In the genomic region with DNA sequence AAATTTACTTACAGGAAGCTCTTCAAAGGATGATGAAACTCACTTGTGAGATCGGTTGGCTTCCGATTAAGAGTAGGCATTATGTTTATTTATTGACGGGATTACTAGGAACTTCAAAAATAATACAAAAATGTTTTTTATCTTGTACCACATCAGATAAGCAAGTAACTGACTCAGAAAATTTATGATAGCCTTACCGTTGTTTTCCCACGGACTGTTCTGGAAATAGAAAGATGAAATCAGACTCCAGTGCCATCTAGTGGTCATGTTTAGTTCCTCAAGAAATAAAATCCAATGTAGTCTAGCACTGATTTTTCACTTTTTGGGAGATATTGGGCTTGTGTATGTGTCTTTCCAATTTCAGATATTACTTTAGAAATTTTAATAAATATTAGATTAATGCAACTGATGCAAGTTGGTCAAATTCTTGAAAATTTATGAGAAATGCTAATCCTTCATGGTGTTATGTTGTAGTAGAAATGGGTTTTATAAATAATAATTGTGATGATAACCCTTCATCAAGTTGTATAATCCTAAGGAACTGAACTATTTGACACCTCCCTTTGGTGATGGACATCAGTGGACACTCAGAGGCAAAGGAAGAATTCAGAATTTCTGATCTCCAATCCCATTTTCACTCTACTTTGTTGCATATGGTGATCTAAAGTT, we compare ENCODE assay signal across 8 cellular contexts.
DNase-seq lines count a peak whose midpoint lies in the region; ATAC-seq and TF ChIP-seq lines count a peak whose summit lies in the region.

No MANE protein-coding gene starts in this region.

- no peak overlapping the region for H4K5ac ChIP-seq in mesendoderm (ENCODE audit: low read length)

- no peak overlapping the region for H2BK15ac ChIP-seq in mesendoderm (replicated peaks; ENCODE audit: low read depth)

- no peaks in the 10 kb centered on the region for H3K79me2 ChIP-seq in mesendoderm (ENCODE audit: control insufficient read depth, insufficient read depth, low read length)

- no peak overlapping the region for H3K4me2 ChIP-seq in mesendoderm (ENCODE audit: low read length)

- H2AK5ac ChIP-seq in mesendoderm (ENCODE audit: low read length), result no peak overlapping the region

- no peaks in the 10 kb centered on the region for H3K4me1 ChIP-seq in mesendoderm (ENCODE audit: control insufficient read depth, low read depth, low read length)

- no peak overlapping the region for H2BK120ac ChIP-seq in mesendoderm (ENCODE audit: low read depth, low read length)

- peak; percentile 1 for DNase-seq in DMS153 (lab: John Stamatoyannopoulos, UW)
- peak; percentile 74 for DNase-seq in HT-29 (ENCODE audit: low spot score)
- DNase-seq in RKO (ENCODE audit: low spot score), result peak; percentile 73
- DNase-seq in dorsolateral prefrontal cortex, result no peak
- peak; percentile 43 for DNase-seq in mesendoderm
- no peak for DNase-seq in GM19238 (ENCODE audit: insufficient read length, low spot score)
- DNase-seq in epidermal melanocyte (ENCODE audit: insufficient read length, low spot score), result no peak

- no CpG with 5 or more reads among the region's 5 CpGs for WGBS in mesendoderm (ENCODE audit: extremely low coverage, insufficient coverage, low lambda C conversion rate)

- no peak overlapping the region for H3K4me3 ChIP-seq in dorsolateral prefrontal cortex
- H3K4me3 ChIP-seq in mesendoderm (ENCODE audit: low read length), result no peak overlapping the region

- no peak for ATAC-seq in HG02571 (IDR thresholded peaks at IDR 0.05; ENCODE audit: unreplicated experiment)

- H2BK5ac ChIP-seq in mesendoderm (ENCODE audit: low read length), result no peak overlapping the region

- TF ChIP-seq CTCF in dorsolateral prefrontal cortex (IDR thresholded peaks at IDR 0.05 in 54 of 56, conservative IDR thresholded peaks at IDR 0.05 in 2 of 56; ENCODE audit: low read depth in 1 of 56, partially characterized antibody in 56 of 56), result peak; percentile 67 to 96 (median 85)

- H3K79me1 ChIP-seq in mesendoderm (ENCODE audit: low read length), result no peaks in the 10 kb centered on the region

- H3K4ac ChIP-seq in mesendoderm (ENCODE audit: low read depth, low read length), result no peak overlapping the region

- H3K27ac ChIP-seq in dorsolateral prefrontal cortex (peak overlapping the region in 15 of 59 donors; percentile 2 to 67 (median 22)), mesendoderm (ENCODE audit: low read depth, low read length) (no peak overlapping the region)

- H3K36me3 ChIP-seq in mesendoderm (ENCODE audit: control insufficient read depth, insufficient read depth, low read length), result no peaks in the 10 kb centered on the region

- H3K23ac ChIP-seq in mesendoderm (ENCODE audit: low read length), result no peak overlapping the region

- H3K9ac ChIP-seq in mesendoderm (ENCODE audit: low read length), result no peak overlapping the region

- intact Hi-C loops in dorsolateral prefrontal cortex (cut with DNase I), result loop anchor here (5.0 to 10.0 kb wide), 3 partner anchors 142 to 467 kb away; no protein-coding TSS in a partner anchor

- H3K27me3 ChIP-seq in dorsolateral prefrontal cortex, result no peaks in the 10 kb centered on the region
- no peaks in the 10 kb centered on the region for H3K27me3 ChIP-seq in mesendoderm (ENCODE audit: insufficient read depth, low read length, poor library complexity)

- no peak overlapping the region for H3K18ac ChIP-seq in mesendoderm (ENCODE audit: low read length)

- H4K8ac ChIP-seq in mesendoderm (ENCODE audit: low read depth, low read length), result no peak overlapping the region

- H3K56ac ChIP-seq in mesendoderm (ENCODE audit: low read length), result no peak overlapping the region

Comparison
In these comparisons a context has a peak if more than half of its experiments do, and no peak if none do; other contexts are left out.
1. DNase-seq: peak in DMS153 (single experiment), HT-29 (single experiment), RKO (single experiment) and mesendoderm (single experiment); none in dorsolateral prefrontal cortex (0 of 10), GM19238 (single experiment) and epidermal melanocyte (single experiment).